8 cellular contexts compared by ENCODE assay signal in genomic region chr14:34722723-34723545, GRCh38. TPM values are rescaled to one million over a fixed set of nuclear protein-coding genes. Genes with fewer than 3 reads are reported as not detected.
DNase-seq lines count a peak whose midpoint lies in the region; ATAC-seq and TF ChIP-seq lines count a peak whose summit lies in the region.

No MANE protein-coding gene starts in this region.

- no peaks in the 10 kb centered on the region for H3F3A ChIP-seq in OCI-LY1 (ENCODE audit: insufficient read depth, low read length)

- no peak overlapping the region for H3K4me3 Mint-ChIP-seq in activated naive CD4-positive, alpha-beta T cell treated with anti-CD3 and anti-CD28 coated beads, Interleukin-2, amount 10 ng/mL, durations not matched to agents 7 days and 5 days
- peak overlapping the region; percentile 9 for H3K4me3 Mint-ChIP-seq in osteocyte (ENCODE audit: unreplicated experiment)

- H3K4me2 ChIP-seq in OCI-LY1 (ENCODE audit: low read length): no peak overlapping the region

- no peaks in the 10 kb centered on the region for H3K9me3 Mint-ChIP-seq in activated naive CD4-positive, alpha-beta T cell treated with anti-CD3 and anti-CD28 coated beads, Interleukin-2, amount 10 ng/mL, durations not matched to agents 7 days and 5 days
- H3K9me3 Mint-ChIP-seq in osteocyte (ENCODE audit: unreplicated experiment): no peaks in the 10 kb centered on the region

- H3K9me3 ChIP-seq in OCI-LY1 (ENCODE audit: low read length): peaks cover 9% of the 10 kb centered on the region; the same call in 1 of the 2 replicates

- H3K27me3 ChIP-seq in OCI-LY1 (ENCODE audit: insufficient read depth, low read length): no peaks in the 10 kb centered on the region; the same call in 1 of the 2 replicates

- H3K27ac Mint-ChIP-seq in activated naive CD4-positive, alpha-beta T cell treated with anti-CD3 and anti-CD28 coated beads, Interleukin-2, amount 10 ng/mL, durations not matched to agents 7 days and 5 days: no peak overlapping the region
- H3K27ac Mint-ChIP-seq in osteocyte (ENCODE audit: unreplicated experiment): no peak overlapping the region

- H2AFZ ChIP-seq in OCI-LY1 (ENCODE audit: low read length): no peak overlapping the region

- no peak overlapping the region for H3K9ac ChIP-seq in OCI-LY1 (ENCODE audit: low read length)

- no peak overlapping the region for H3K4me3 ChIP-seq in OCI-LY1 (ENCODE audit: low read depth, low read length, poor library complexity, severe bottlenecking)

- CTCF ChIA-PET in activated naive CD4-positive, alpha-beta T cell treated with anti-CD3 and anti-CD28 coated beads, Interleukin-2, amount 10 ng/mL, durations not matched to agents 7 days and 5 days (lab: Charles Lee): interaction anchor here (0.6 to 4.2 kb wide), 21 partner anchors 10 to 698 kb away, joined by 3 to 66 read pairs (median 4); no protein-coding TSS in a partner anchor

- H3K9me2 ChIP-seq in OCI-LY1 (ENCODE audit: low read depth, low read length): no peaks in the 10 kb centered on the region

- H3K27ac ChIP-seq in OCI-LY1 (ENCODE audit: low read depth, low read length, poor library complexity, severe bottlenecking): no peak overlapping the region

- DNase-seq in Caki2 (ENCODE audit: low read depth) (peak; percentile 52), HS-5 (ENCODE audit: low read depth) (peak; percentile 59), globus pallidus (ENCODE audit: low spot score) (peak; percentile 82), osteocyte (ENCODE audit: extremely low spot score, unreplicated experiment) (no peak)
- peak; percentile 46 for DNase-seq in activated naive CD4-positive, alpha-beta T cell treated with anti-CD3 and anti-CD28 coated beads, Interleukin-2, amount 10 ng/mL, durations not matched to agents 7 days and 5 days

- no peaks in the 10 kb centered on the region; the same call in 1 of the 2 replicates for H3K36me3 ChIP-seq in OCI-LY1 (ENCODE audit: insufficient read depth, low read length)

- no peaks in the 10 kb centered on the region for H3K4me1 ChIP-seq in OCI-LY1 (ENCODE audit: insufficient read depth, low read length, severe bottlenecking)

- TF ChIP-seq CTCF in OCI-LY1 (IDR thresholded peaks at IDR 0.05; ENCODE audit: low read length): peak; percentile 76
- peak; percentile 80 for TF ChIP-seq CTCF in osteocyte (IDR thresholded peaks at IDR 0.05)

- ATAC-seq in HG03442 (IDR thresholded peaks at IDR 0.05; ENCODE audit: unreplicated experiment) (no peak), HG02678 (IDR thresholded peaks at IDR 0.05; ENCODE audit: unreplicated experiment) (no peak)

- no peaks in the 10 kb centered on the region for H3K36me3 Mint-ChIP-seq in activated naive CD4-positive, alpha-beta T cell treated with anti-CD3 and anti-CD28 coated beads, Interleukin-2, amount 10 ng/mL, durations not matched to agents 7 days and 5 days
- H3K36me3 Mint-ChIP-seq in osteocyte (ENCODE audit: unreplicated experiment): no peaks in the 10 kb centered on the region

- H4K20me1 ChIP-seq in OCI-LY1 (ENCODE audit: insufficient read depth, low read length): no peaks in the 10 kb centered on the region

- peaks cover 5% of the 10 kb centered on the region for H3K27me3 Mint-ChIP-seq in activated naive CD4-positive, alpha-beta T cell treated with anti-CD3 and anti-CD28 coated beads, Interleukin-2, amount 10 ng/mL, durations not matched to agents 7 days and 5 days
- H3K27me3 Mint-ChIP-seq in osteocyte (ENCODE audit: unreplicated experiment): no peaks in the 10 kb centered on the region

- no peaks in the 10 kb centered on the region for H3K79me2 ChIP-seq in OCI-LY1 (ENCODE audit: insufficient read depth, low read length)

- in situ Hi-C loops in Caki2 (cut with HindIII; ENCODE audit: low pct_unique_long_range_greater_than_20kb, low sequenced_read_pairs): no loop called here

- no peaks in the 10 kb centered on the region for H3K4me1 Mint-ChIP-seq in activated naive CD4-positive, alpha-beta T cell treated with anti-CD3 and anti-CD28 coated beads, Interleukin-2, amount 10 ng/mL, durations not matched to agents 7 days and 5 days
- H3K4me1 Mint-ChIP-seq in osteocyte (ENCODE audit: unreplicated experiment): peaks cover 21% of the 10 kb centered on the region

RNA-seq across cellular contexts. Expression of gene CFL2, which starts 8.5 kb away (rescaled TPM):
- 68.3 and 92.6 TPM in 2 replicates for total RNA-seq in Caki2 (2014; rRNA removed; shearing (Covaris generic); ENCODE audit: low replicate concordance)
- total RNA-seq in osteocyte: 42.0 and 47.0 TPM in 2 replicates
